ENCODE assay signal across 8 cellular contexts in genomic region chr5:172659909-172660628, GRCh38. TPM values are rescaled to one million over a fixed set of nuclear protein-coding genes. Genes with fewer than 3 reads are reported as not detected.
DNase-seq lines count a peak whose midpoint lies in the region; ATAC-seq, FAIRE-seq and TF ChIP-seq lines count a peak whose summit lies in the region.

No MANE protein-coding gene starts in this region.

- TF ChIP-seq POLR2A in Peyer's patch (IDR thresholded peaks at IDR 0.05): no peak
- no peak for TF ChIP-seq POLR2A in H54 (IDR thresholded peaks at IDR 0.05; ENCODE audit: low read depth, low read length)

- TF ChIP-seq CTCF in Peyer's patch (IDR thresholded peaks at IDR 0.05): peak in 1 of 6 experiments; percentile 9

- H3K27me3 ChIP-seq in Peyer's patch (no peaks in the 10 kb centered on the region), mucosa of stomach (ENCODE audit: control insufficient read depth, insufficient read depth, low read length) (no peaks in the 10 kb centered on the region)

- peaks cover 0 to 9% (median 0%) of the 10 kb centered on the region in 3 donors for H3K36me3 ChIP-seq in Peyer's patch
- H3K36me3 ChIP-seq in mucosa of stomach (ENCODE audit: control insufficient read depth, insufficient read depth, low read length): no peaks in the 10 kb centered on the region

- DNase-seq in Daoy (ENCODE audit: low read depth) (peak; percentile 80), Peyer's patch (peak; percentile 37 to 83 (median 78)), epithelial cell of prostate (ENCODE audit: low read depth, low spot score) (no peak), H54 (ENCODE audit: insufficient read length, low spot score) (no peak)
- no peak for DNase-seq in activated CD4-positive, alpha-beta T cell treated with anti-CD3 and anti-CD28 coated beads for 48 hours

- no peak for FAIRE-seq in H54 (lab: Jason Lieb, UNC)

- H3K9me3 ChIP-seq in Peyer's patch (no peaks in the 10 kb centered on the region), mucosa of stomach (ENCODE audit: control insufficient read depth, low read length) (peaks cover 7% of the 10 kb centered on the region)

- H3K9ac ChIP-seq in mucosa of stomach (ENCODE audit: low read length): peak overlapping the region; percentile 16

- H3K4me3 ChIP-seq in Peyer's patch (no peak overlapping the region), mucosa of stomach (ENCODE audit: low read length) (no peak overlapping the region)

- ATAC-seq in HG02973 (IDR thresholded peaks at IDR 0.05; ENCODE audit: unreplicated experiment) (no peak), GM18502 (IDR thresholded peaks at IDR 0.05; ENCODE audit: poor library complexity, unreplicated experiment) (no peak)

- H3K27ac ChIP-seq in Peyer's patch: peak overlapping the region; percentile 58 to 88 (median 82)
- H3K27ac ChIP-seq in epithelial cell of prostate: peak overlapping the region; percentile 51

- H3K4me1 ChIP-seq in Peyer's patch: peaks cover 0 to 53% (median 11%) of the 10 kb centered on the region in 4 donors
- H3K4me1 ChIP-seq in mucosa of stomach (ENCODE audit: control insufficient read depth, insufficient read depth, low read length): peaks cover 32% of the 10 kb centered on the region

RNA-seq across cellular contexts. Expression of gene NEURL1B, which starts 19.0 kb away (rescaled TPM):
- 2.6 and 2.8 TPM in 2 replicates for total RNA-seq in Daoy (2014; rRNA removed; shearing (Covaris generic))
- 10 to 100 TPM; 38.8 to 97.2 (median 81.0) TPM for total RNA-seq in Peyer's patch

Comparison
In these comparisons a context has a peak if more than half of its experiments do, and no peak if none do; other contexts are left out.
1. DNase-seq: peak in Daoy (single experiment) and Peyer's patch (3 of 3); none in epithelial cell of prostate (single experiment), H54 (single experiment) and activated CD4-positive, alpha-beta T cell treated with anti-CD3 and anti-CD28 coated beads for 48 hours (single experiment).
2. RNA of gene NEURL1B, which starts 19.0 kb away (total RNA-seq): 38.8 to 97.2 TPM in Peyer's patch; 2.6 to 2.8 TPM in Daoy; every median in the first group is over 10 times any median in the second.